In the genomic region with DNA sequence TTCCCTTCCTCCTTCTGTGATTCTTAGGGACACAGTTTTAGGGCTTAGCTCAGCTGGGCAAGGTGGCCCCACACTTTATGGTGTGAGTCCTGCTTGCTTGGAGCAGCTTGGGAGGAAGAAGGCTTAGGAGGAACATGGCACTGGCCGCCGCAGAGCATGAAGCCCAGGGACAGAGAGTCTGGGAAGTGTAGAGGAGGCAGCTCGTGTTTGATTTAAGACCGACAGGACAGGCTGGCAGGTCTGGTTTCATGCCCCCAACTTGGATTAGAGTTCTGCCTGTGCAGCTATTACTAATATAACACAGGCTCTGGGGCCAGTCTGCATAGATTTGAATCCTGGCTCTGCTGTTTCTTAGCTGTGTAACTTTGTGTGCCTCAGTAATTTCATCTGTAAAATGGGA, we compare ENCODE assay signal across 15 cellular contexts.
DNase-seq lines count a peak whose midpoint lies in the region; ATAC-seq, FAIRE-seq and TF ChIP-seq lines count a peak whose summit lies in the region.
"Had no signal": no experiment of that assay in that cellular context is flagged by ENCODE, and none has a peak within 500 bp of the region (broad histone marks: within the 10 kb centered on the region; RNA-seq: fewer than 3 reads in every experiment).

No MANE protein-coding gene starts in this region.

- H2AFZ ChIP-seq in H1 (ENCODE audit: low read length) (no peak overlapping the region), neural progenitor cell (replicated peaks) (no peak overlapping the region)

- no peak overlapping the region for H3K14ac ChIP-seq in H1 (ENCODE audit: insufficient read length)

- no peak overlapping the region for H2BK5ac ChIP-seq in H1 (ENCODE audit: low read depth, low read length)

- H3K4me3 ChIP-seq in H1 (ENCODE audit: extremely low read depth in 1 of 4, insufficient read depth in 2 of 4, low read depth in 3 of 4, low read length in 4 of 4) (no peak overlapping the region), neural progenitor cell (no peak overlapping the region), HAP-1 (no peak overlapping the region)
- H3K4me3 ChIP-seq: BLaER1 had no signal

- H3K9me3 ChIP-seq in H1 (ENCODE audit: insufficient read depth in 2 of 2, low read depth in 1 of 2, low read length in 1 of 2) = no peaks in the 10 kb centered on the region
- no peaks in the 10 kb centered on the region for H3K9me3 ChIP-seq in neural progenitor cell (ENCODE audit: low read depth)
- no peaks in the 10 kb centered on the region for H3K9me3 ChIP-seq in HAP-1
- H3K9me3 ChIP-seq: BLaER1 had no signal

- TF ChIP-seq CTCF in H1 (IDR thresholded peaks at IDR 0.05; ENCODE audit: control extremely low read depth in 1 of 3, insufficient read depth in 1 of 3, low read depth in 1 of 3, low read length in 3 of 3) (no peak), neural progenitor cell (IDR thresholded peaks at IDR 0.05) (no peak)

- no peaks in the 10 kb centered on the region for H3K79me1 ChIP-seq in H1 (ENCODE audit: low read depth, low read length)

- H3F3A ChIP-seq in neural progenitor cell (ENCODE audit: low read depth) = peaks cover 37% of the 10 kb centered on the region

- H4K20me1 ChIP-seq in H1 (replicated peaks in 1 of 2; ENCODE audit: control insufficient read depth in 1 of 2, insufficient read depth in 2 of 2, low read length in 2 of 2) (no peaks in the 10 kb centered on the region), neural progenitor cell (ENCODE audit: low read depth) (no peaks in the 10 kb centered on the region)
- H4K20me1 ChIP-seq: BLaER1 had no signal

- no peak overlapping the region for H2BK12ac ChIP-seq in H1 (ENCODE audit: low read depth, low read length)

- no peak overlapping the region for H2AK5ac ChIP-seq in H1 (ENCODE audit: low read depth, low read length)

- H3K4me1 ChIP-seq in H1 (replicated peaks in 1 of 4; ENCODE audit: control insufficient read depth in 3 of 4, insufficient read depth in 4 of 4, low read length in 3 of 4) (peaks cover 0 to 6% (median under 1%) of the 10 kb centered on the region in 4 experiments; a peak in 5 of 7 replicates), neural progenitor cell (peaks cover 40% of the 10 kb centered on the region), HAP-1 (no peaks in the 10 kb centered on the region)

- H3K79me2 ChIP-seq in H1 (ENCODE audit: control insufficient read depth in 1 of 2, insufficient read depth in 2 of 2, low read length in 2 of 2) (no peaks in the 10 kb centered on the region), neural progenitor cell (ENCODE audit: low read depth) (no peaks in the 10 kb centered on the region)

- no peak overlapping the region for H3K27ac ChIP-seq in H1 (ENCODE audit: low read depth, low read length)
- peak overlapping the region; percentile 96 for H3K27ac ChIP-seq in neural progenitor cell
- H3K27ac ChIP-seq: BLaER1 had no signal

- no peaks in the 10 kb centered on the region for H3K4me1 Mint-ChIP-seq in activated CD4-positive, alpha-beta T cell treated with anti-CD3 and anti-CD28 coated beads, Interleukin-2, amount 10 ng/mL, durations not matched to agents 24 days and 14 days
- H3K4me1 Mint-ChIP-seq in activated CD4-positive, alpha-beta T cell treated with anti-CD3 and anti-CD28 coated beads for 36 hours = no peaks in the 10 kb centered on the region
- H3K4me1 Mint-ChIP-seq in neural progenitor cell = peaks cover 24% of the 10 kb centered on the region
- H3K4me1 Mint-ChIP-seq: CD8-positive, alpha-beta memory T cell had no signal

- H3K9ac ChIP-seq in H1 (replicated peaks in 1 of 4; ENCODE audit: extremely low read depth in 1 of 4, low read depth in 3 of 4, low read length in 3 of 4) (no peak overlapping the region), neural progenitor cell (no peak overlapping the region)
- H3K9ac ChIP-seq: BLaER1 had no signal

- no peak overlapping the region for H4K8ac ChIP-seq in H1 (ENCODE audit: extremely low read depth, insufficient read depth, low read length)

- peaks cover 36% of the 10 kb centered on the region for H3K27me3 Mint-ChIP-seq in activated CD4-positive, alpha-beta T cell treated with anti-CD3 and anti-CD28 coated beads, Interleukin-2, amount 10 ng/mL, durations not matched to agents 24 days and 14 days
- H3K27me3 Mint-ChIP-seq in activated CD4-positive, alpha-beta T cell treated with anti-CD3 and anti-CD28 coated beads for 36 hours = peaks cover 22% of the 10 kb centered on the region
- peaks cover 18% of the 10 kb centered on the region for H3K27me3 Mint-ChIP-seq in neural progenitor cell (ENCODE audit: insufficient read depth, low read depth)

- H4K91ac ChIP-seq in H1 (replicated peaks; ENCODE audit: insufficient read length, low read length) = peak overlapping the region; percentile 5

- H3K27ac Mint-ChIP-seq in activated CD4-positive, alpha-beta T cell treated with anti-CD3 and anti-CD28 coated beads, Interleukin-2, amount 10 ng/mL, durations not matched to agents 24 days and 14 days = peak overlapping the region; percentile 29
- no peak overlapping the region for H3K27ac Mint-ChIP-seq in activated CD4-positive, alpha-beta T cell treated with anti-CD3 and anti-CD28 coated beads for 36 hours
- peak overlapping the region; percentile 38 for H3K27ac Mint-ChIP-seq in neural progenitor cell
- H3K27ac Mint-ChIP-seq: CD8-positive, alpha-beta memory T cell had no signal

- TF ChIP-seq EP300 in H1 (IDR thresholded peaks at IDR 0.05; ENCODE audit: borderline replicate concordance in 1 of 2, low read depth in 2 of 2, low read length in 2 of 2) = no peak

- TF ChIP-seq POLR2A in H1 (IDR thresholded peaks at IDR 0.05; ENCODE audit: control extremely low read depth in 1 of 2, low read depth in 2 of 2, low read length in 2 of 2) = no peak

- no peak overlapping the region for H3K56ac ChIP-seq in H1 (replicated peaks; ENCODE audit: insufficient read length, low read depth, low read length)

- H4K5ac ChIP-seq in H1 (ENCODE audit: insufficient read length, low read depth, low read length) = no peak overlapping the region

- no peaks in the 10 kb centered on the region for H3K9me3 Mint-ChIP-seq in activated CD4-positive, alpha-beta T cell treated with anti-CD3 and anti-CD28 coated beads, Interleukin-2, amount 10 ng/mL, durations not matched to agents 24 days and 14 days
- no peaks in the 10 kb centered on the region for H3K9me3 Mint-ChIP-seq in activated CD4-positive, alpha-beta T cell treated with anti-CD3 and anti-CD28 coated beads for 36 hours (ENCODE audit: low read depth)
- no peaks in the 10 kb centered on the region for H3K9me3 Mint-ChIP-seq in neural progenitor cell
- H3K9me3 Mint-ChIP-seq: CD8-positive, alpha-beta memory T cell had no signal

- in situ Hi-C loops in HAP-1 (cut with MboI; ENCODE audit: low sequenced_read_pairs) = loop anchor here (25.0 kb wide), 1 partner anchor 725 kb away; no protein-coding TSS in a partner anchor

- H3K4ac ChIP-seq in H1 (replicated peaks; ENCODE audit: insufficient read length, low read depth, low read length) = no peak overlapping the region

- POLR2A ChIA-PET in activated CD4-positive, alpha-beta T cell treated with anti-CD3 and anti-CD28 coated beads for 36 hours (lab: Charles Lee) = no interaction called here
- POLR2A ChIA-PET in H1 (lab: Charles Lee; ENCODE audit: partially characterized antibody) = no interaction called here

- no peak overlapping the region; the same call in 1 of the 2 replicates for H3K18ac ChIP-seq in H1 (ENCODE audit: extremely low read depth, low read length)

- no peak for FAIRE-seq in H1 (lab: Jason Lieb, UNC)
- FAIRE-seq: GM19239 had no signal

- H2BK15ac ChIP-seq in H1 (ENCODE audit: low read length) = no peak overlapping the region

- no peak overlapping the region for H2BK120ac ChIP-seq in H1 (replicated peaks; ENCODE audit: low read depth, low read length)

- ATAC-seq in activated CD4-positive, alpha-beta T cell treated with anti-CD3 and anti-CD28 coated beads for 36 hours = no peak
- ATAC-seq in HG02852 (IDR thresholded peaks at IDR 0.05; ENCODE audit: unreplicated experiment) = no peak
- ATAC-seq: HCT116 had no signal

- H3K4me2 ChIP-seq in H1 (ENCODE audit: insufficient read depth in 1 of 2, low read depth in 2 of 2, low read length in 2 of 2) = no peak overlapping the region
- H3K4me2 ChIP-seq in neural progenitor cell = peak overlapping the region; percentile 74
- H3K4me2 ChIP-seq: BLaER1 had no signal

- no peak for DNase-seq in activated CD4-positive, alpha-beta T cell treated with anti-CD3 and anti-CD28 coated beads, Interleukin-2, amount 10 ng/mL, durations not matched to agents 24 days and 14 days
- DNase-seq in activated CD4-positive, alpha-beta T cell treated with anti-CD3 and anti-CD28 coated beads for 36 hours = no peak
- DNase-seq in H1 (ENCODE audit: low read depth in 1 of 2, low spot score in 2 of 2) (no peak), neural progenitor cell (ENCODE audit: low spot score) (no peak), HAP-1 (ENCODE audit: low spot score in 2 of 2) (no peak)
- DNase-seq in activated T-cell treated with anti-CD3 and anti-CD28 coated beads, Interleukin-2, amount 50 U/mL, for 1 hour = no peak
- DNase-seq: 8988T; AML-193; CD8-positive, alpha-beta memory T cell; DMS53; GF-D8 had no signal

- no peak overlapping the region for H2BK20ac ChIP-seq in H1 (ENCODE audit: low read length)

- WGBS in H1 (ENCODE audit: extremely low coverage in 1 of 2, insufficient coverage in 1 of 2, insufficient read length in 1 of 2, insufficient replicate concordance in 2 of 2, low coverage in 1 of 2, low lambda C conversion rate in 2 of 2, missing lambda C conversion rate in 1 of 2), 2 experiments = 82% methylated on average over 4 of the region's 4 CpGs; no CpG with 5 or more reads in 1 of the 2 experiments

- no peak overlapping the region for H3K23ac ChIP-seq in H1 (ENCODE audit: insufficient read length)

- 0 out of 2 replicates have a peak, but pooled peaks cover 3% of the 10 kb centered on the region for H3K23me2 ChIP-seq in H1 (ENCODE audit: low read depth, low read length)

- no peaks in the 10 kb centered on the region for H3K36me3 ChIP-seq in H1 (ENCODE audit: control insufficient read depth in 2 of 4, insufficient read depth in 4 of 4, low read length in 3 of 4)
- H3K36me3 ChIP-seq in neural progenitor cell = no peaks in the 10 kb centered on the region
- no peaks in the 10 kb centered on the region for H3K36me3 ChIP-seq in HAP-1 (replicated peaks)
- H3K36me3 ChIP-seq: BLaER1 had no signal

- no peaks in the 10 kb centered on the region; a peak in 3 of 7 replicates for H3K27me3 ChIP-seq in H1 (replicated peaks in 1 of 4; ENCODE audit: control insufficient read depth in 3 of 4, extremely low read depth in 1 of 4, insufficient read depth in 3 of 4, low read length in 3 of 4)
- no peaks in the 10 kb centered on the region for H3K27me3 ChIP-seq in neural progenitor cell
- H3K27me3 ChIP-seq in HAP-1 (ENCODE audit: low read depth) = peaks cover 43% of the 10 kb centered on the region
- H3K27me3 ChIP-seq: BLaER1 had no signal

- intact Hi-C loops in activated CD4-positive, alpha-beta T cell treated with anti-CD3 and anti-CD28 coated beads, Interleukin-2, amount 10 ng/mL, durations not matched to agents 24 days and 14 days (cut with micrococcal nuclease) = no loop called here
- intact Hi-C loops in activated CD4-positive, alpha-beta T cell treated with anti-CD3 and anti-CD28 coated beads for 36 hours (cut with DNase I, micrococcal nuclease) = no loop called here

- TF ChIP-seq RAD21 in H1 (IDR thresholded peaks at IDR 0.05 in 1 of 2, conservative IDR thresholded peaks at IDR 0.05 in 1 of 2; ENCODE audit: low read depth in 2 of 2, low read length in 2 of 2) = no peak

- CTCF ChIA-PET in activated CD4-positive, alpha-beta T cell treated with anti-CD3 and anti-CD28 coated beads for 36 hours (lab: Charles Lee) = interaction anchor here (0.6 kb wide), 2 partner anchors 8 to 36 kb away, joined by 4 to 5 read pairs; no protein-coding TSS in a partner anchor
- CTCF ChIA-PET in H1 (lab: Charles Lee; ENCODE audit: partially characterized antibody) = interaction anchor here (0.7 to 4.1 kb wide), 11 partner anchors 12 to 290 kb away, joined by 3 to 21 read pairs (median 3); no protein-coding TSS in a partner anchor

- H3K36me3 Mint-ChIP-seq in activated CD4-positive, alpha-beta T cell treated with anti-CD3 and anti-CD28 coated beads, Interleukin-2, amount 10 ng/mL, durations not matched to agents 24 days and 14 days (ENCODE audit: low read depth) = no peaks in the 10 kb centered on the region
- H3K36me3 Mint-ChIP-seq in activated CD4-positive, alpha-beta T cell treated with anti-CD3 and anti-CD28 coated beads for 36 hours (ENCODE audit: low read depth) = no peaks in the 10 kb centered on the region
- no peaks in the 10 kb centered on the region for H3K36me3 Mint-ChIP-seq in neural progenitor cell
- H3K36me3 Mint-ChIP-seq: CD8-positive, alpha-beta memory T cell had no signal

- no peak overlapping the region for H3K4me3 Mint-ChIP-seq in activated CD4-positive, alpha-beta T cell treated with anti-CD3 and anti-CD28 coated beads, Interleukin-2, amount 10 ng/mL, durations not matched to agents 24 days and 14 days
- no peak overlapping the region for H3K4me3 Mint-ChIP-seq in activated CD4-positive, alpha-beta T cell treated with anti-CD3 and anti-CD28 coated beads for 36 hours
- H3K4me3 Mint-ChIP-seq in neural progenitor cell = no peak overlapping the region
- H3K4me3 Mint-ChIP-seq: CD8-positive, alpha-beta memory T cell had no signal
